14 cellular contexts compared by ENCODE assay signal in genomic region chr3:157098121-157098822, GRCh38.
DNase-seq lines count a peak whose midpoint lies in the region; ATAC-seq and TF ChIP-seq lines count a peak whose summit lies in the region.
"Had no signal": no experiment of that assay in that cellular context is flagged by ENCODE, and none has a peak within 500 bp of the region (broad histone marks: within the 10 kb centered on the region; RNA-seq: fewer than 3 reads in every experiment).

No MANE protein-coding gene starts in this region.

- H2BK120ac ChIP-seq in mesendoderm (ENCODE audit: low read depth, low read length), result no peak overlapping the region

- no peak overlapping the region for H2AK5ac ChIP-seq in mesendoderm (ENCODE audit: low read length)

- H3K4me3 Mint-ChIP-seq in type B pancreatic cell, result no peak overlapping the region
- H3K4me3 Mint-ChIP-seq: activated naive CD4-positive, alpha-beta T cell treated with anti-CD3 and anti-CD28 coated beads, Interleukin-2, amount 50 U/mL, for 24 hours; endodermal cell had no signal

- H3K79me1 ChIP-seq in mesendoderm (ENCODE audit: low read length), result no peaks in the 10 kb centered on the region

- no peaks in the 10 kb centered on the region for H3K79me2 ChIP-seq in OCI-LY3 (ENCODE audit: low read length)
- no peaks in the 10 kb centered on the region for H3K79me2 ChIP-seq in mesendoderm (ENCODE audit: control insufficient read depth, insufficient read depth, low read length)

- H3K56ac ChIP-seq in mesendoderm (ENCODE audit: low read length), result no peak overlapping the region

- H3K9me3 ChIP-seq in OCI-LY3 (ENCODE audit: insufficient read depth, low read length) (no peaks in the 10 kb centered on the region), muscle layer of duodenum (ENCODE audit: control insufficient read depth in 1 of 2, low read length in 2 of 2) (no peaks in the 10 kb centered on the region), prostate gland (no peaks in the 10 kb centered on the region)

- H4K5ac ChIP-seq in mesendoderm (ENCODE audit: low read length), result no peak overlapping the region

- intact Hi-C loops in prostate gland (cut with DNase I), result no loop called here

- 0 out of 2 replicates have a peak, but pooled peaks cover 2% of the 10 kb centered on the region for H3K27me3 ChIP-seq in OCI-LY3 (ENCODE audit: low read depth, low read length)
- H3K27me3 ChIP-seq in muscle layer of duodenum (ENCODE audit: low read depth, low read length), result no peaks in the 10 kb centered on the region
- no peaks in the 10 kb centered on the region for H3K27me3 ChIP-seq in prostate gland (replicated peaks; ENCODE audit: insufficient read depth)
- no peaks in the 10 kb centered on the region for H3K27me3 ChIP-seq in mesendoderm (ENCODE audit: insufficient read depth, low read length, poor library complexity)

- H3K9ac ChIP-seq in OCI-LY3 (ENCODE audit: low read length) (no peak overlapping the region), mesendoderm (ENCODE audit: low read length) (no peak overlapping the region)

- no peak overlapping the region for H2AFZ ChIP-seq in OCI-LY3 (ENCODE audit: low read depth, low read length)

- H3K36me3 ChIP-seq in OCI-LY3 (replicated peaks; ENCODE audit: low read depth, low read length) (no peaks in the 10 kb centered on the region), muscle layer of duodenum (ENCODE audit: control insufficient read depth in 1 of 2, insufficient read depth in 2 of 2, low read length in 2 of 2) (no peaks in the 10 kb centered on the region), prostate gland (no peaks in the 10 kb centered on the region), mesendoderm (ENCODE audit: control insufficient read depth, insufficient read depth, low read length) (no peaks in the 10 kb centered on the region)

- H3K4me2 ChIP-seq in OCI-LY3 (ENCODE audit: low read length) (peak overlapping the region; percentile 6; the same call in 1 of the 2 replicates), mesendoderm (ENCODE audit: low read length) (no peak overlapping the region)

- peak; percentile 63 for DNase-seq in GM03348 (ENCODE audit: low spot score)
- no peak for DNase-seq in prostate gland (ENCODE audit: low spot score)
- DNase-seq in type B pancreatic cell (ENCODE audit: extremely low spot score, unreplicated experiment), result no peak
- DNase-seq in mesendoderm, result no peak
- DNase-seq: central memory CD4-positive, alpha-beta T cell; endodermal cell; NCI-H510A; trophoblast cell had no signal

- H3K27ac Mint-ChIP-seq in type B pancreatic cell, result no peak overlapping the region
- H3K27ac Mint-ChIP-seq: activated naive CD4-positive, alpha-beta T cell treated with anti-CD3 and anti-CD28 coated beads, Interleukin-2, amount 50 U/mL, for 24 hours; endodermal cell had no signal

- H3K36me3 Mint-ChIP-seq in type B pancreatic cell, result no peaks in the 10 kb centered on the region
- H3K36me3 Mint-ChIP-seq: activated naive CD4-positive, alpha-beta T cell treated with anti-CD3 and anti-CD28 coated beads, Interleukin-2, amount 50 U/mL, for 24 hours had no signal

- no peaks in the 10 kb centered on the region for H3K9me3 Mint-ChIP-seq in type B pancreatic cell
- H3K9me3 Mint-ChIP-seq: activated naive CD4-positive, alpha-beta T cell treated with anti-CD3 and anti-CD28 coated beads, Interleukin-2, amount 50 U/mL, for 24 hours; endodermal cell had no signal

- H3K23ac ChIP-seq in mesendoderm (ENCODE audit: low read length), result no peak overlapping the region

- H3K4me3 ChIP-seq in OCI-LY3 (ENCODE audit: low read length), result no peak overlapping the region
- no peak overlapping the region for H3K4me3 ChIP-seq in muscle layer of duodenum (ENCODE audit: low read depth in 1 of 2, low read length in 2 of 2)
- H3K4me3 ChIP-seq in prostate gland, result no peak overlapping the region
- no peak overlapping the region for H3K4me3 ChIP-seq in mesendoderm (ENCODE audit: low read length)
- H3K4me3 ChIP-seq: SK-N-MC had no signal

- no peak overlapping the region for H2BK5ac ChIP-seq in mesendoderm (ENCODE audit: low read length)

- peaks cover 24% of the 10 kb centered on the region for H3K4me1 ChIP-seq in OCI-LY3 (ENCODE audit: low read length)
- peaks cover 0 to 21% of the 10 kb centered on the region in 2 donors for H3K4me1 ChIP-seq in muscle layer of duodenum (ENCODE audit: control insufficient read depth in 1 of 2, insufficient read depth in 2 of 2, low read length in 2 of 2)
- H3K4me1 ChIP-seq in prostate gland (replicated peaks), result peaks cover 2% of the 10 kb centered on the region
- H3K4me1 ChIP-seq in mesendoderm (ENCODE audit: control insufficient read depth, low read depth, low read length), result no peaks in the 10 kb centered on the region

- TF ChIP-seq CTCF in OCI-LY3 (IDR thresholded peaks at IDR 0.05; ENCODE audit: low read depth, low read length), result no peak
- TF ChIP-seq CTCF in prostate gland (IDR thresholded peaks at IDR 0.05), result no peak
- no peak for TF ChIP-seq CTCF in type B pancreatic cell (conservative IDR thresholded peaks at IDR 0.05)

- H3K4me1 Mint-ChIP-seq in type B pancreatic cell (ENCODE audit: unreplicated experiment), result peaks cover 19% of the 10 kb centered on the region
- H3K4me1 Mint-ChIP-seq: activated naive CD4-positive, alpha-beta T cell treated with anti-CD3 and anti-CD28 coated beads, Interleukin-2, amount 50 U/mL, for 24 hours had no signal

- no peak overlapping the region for H3K18ac ChIP-seq in mesendoderm (ENCODE audit: low read length)

- H3K27ac ChIP-seq in OCI-LY3 (ENCODE audit: low read length), result no peak overlapping the region
- H3K27ac ChIP-seq in muscle layer of duodenum (ENCODE audit: low read length), result peak overlapping the region; percentile 14
- H3K27ac ChIP-seq in prostate gland, result peak overlapping the region in 1 of 2 donors; percentile 15
- no peak overlapping the region for H3K27ac ChIP-seq in mesendoderm (ENCODE audit: low read depth, low read length)
- H3K27ac ChIP-seq: SK-N-MC had no signal

- H3K27me3 Mint-ChIP-seq in type B pancreatic cell, result peaks cover 6% of the 10 kb centered on the region
- H3K27me3 Mint-ChIP-seq: activated naive CD4-positive, alpha-beta T cell treated with anti-CD3 and anti-CD28 coated beads, Interleukin-2, amount 50 U/mL, for 24 hours had no signal

- no peak overlapping the region for H2BK15ac ChIP-seq in mesendoderm (replicated peaks; ENCODE audit: low read depth)

- ATAC-seq in GM19455 (IDR thresholded peaks at IDR 0.05; ENCODE audit: unreplicated experiment) (peak; percentile 45), HG03439 (IDR thresholded peaks at IDR 0.05; ENCODE audit: unreplicated experiment) (no peak)

- H4K8ac ChIP-seq in mesendoderm (ENCODE audit: low read depth, low read length), result no peak overlapping the region

- no peak for TF ChIP-seq POLR2A in prostate gland (IDR thresholded peaks at IDR 0.05)

- 63% methylated on average over 3 of the region's 3 CpGs for WGBS in prostate gland
- no CpG with 5 or more reads among the region's 3 CpGs for WGBS in mesendoderm (ENCODE audit: extremely low coverage, insufficient coverage, low lambda C conversion rate)

- no peaks in the 10 kb centered on the region for H4K20me1 ChIP-seq in OCI-LY3 (ENCODE audit: insufficient read depth, low read length)

- no peak overlapping the region for H3K4ac ChIP-seq in mesendoderm (ENCODE audit: low read depth, low read length)
